Comparison of ENCODE assay signal across 21 cellular contexts in the genomic region with DNA sequence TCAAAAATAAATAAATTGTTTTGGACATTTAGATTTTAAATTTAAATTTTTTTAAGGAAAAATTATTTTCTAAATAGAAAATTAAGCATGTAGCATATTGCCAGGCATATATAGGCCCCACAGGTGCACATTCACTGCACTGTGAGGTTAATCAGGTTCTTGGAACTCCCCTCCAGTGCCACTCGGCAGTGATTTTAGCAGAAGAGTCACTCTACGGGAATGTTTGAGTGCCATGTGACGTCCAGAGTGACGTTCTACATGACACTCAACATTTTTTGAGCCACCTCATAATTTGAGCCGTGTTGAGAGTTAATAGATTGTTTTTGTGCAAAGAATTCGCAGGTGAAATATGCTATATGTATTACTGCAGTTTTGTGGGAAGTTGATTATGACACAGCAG.
"Had no signal": no experiment of that assay in that cellular context is flagged by ENCODE, and none has a peak within 500 bp of the region (broad histone marks: within the 10 kb centered on the region; RNA-seq: fewer than 3 reads in every experiment).

No MANE protein-coding gene starts in this region.

- DNase-seq: activated CD4-positive, alpha-beta T cell treated with anti-CD3 and anti-CD28 coated beads for 48 hours; activated CD8-positive, alpha-beta memory T cell treated with anti-CD3 and anti-CD28 coated beads, Interleukin-2, amount 50 U/mL, for 4 hours; activated CD8-positive, alpha-beta T cell treated with anti-CD3 and anti-CD28 coated beads, Interleukin-2, amount 10 ng/mL, durations not matched to agents 7 days and 5 days; activated gamma-delta T cell treated with Interleukin-2 at 50 U/mL for 16 hours; activated T-cell treated with anti-CD3 and anti-CD28 coated beads, Interleukin-2, amount 50 U/mL, for 48 hours; amniotic stem cell; body of pancreas; cortex of kidney; effector memory CD4-positive, alpha-beta T cell; erythroblast; gastrocnemius medialis; heart right ventricle; right cardiac atrium; SK-N-SH; small intestine; stimulated activated naive CD8-positive, alpha-beta T cell treated with anti-CD3 and anti-CD28 coated beads, Interleukin-15, amount 100 ng/mL, for 72 hours; T-helper 1 cell; WERI-Rb-1 had no signal

- H3K4me2 ChIP-seq: SK-N-SH had no signal

- ATAC-seq: activated CD8-positive, alpha-beta T cell treated with anti-CD3 and anti-CD28 coated beads, Interleukin-2, amount 10 ng/mL, durations not matched to agents 7 days and 5 days; body of pancreas; gastrocnemius medialis; right cardiac atrium; stimulated activated naive CD8-positive, alpha-beta T cell treated with anti-CD3 and anti-CD28 coated beads, Interleukin-15, amount 100 ng/mL, for 72 hours had no signal

- H3K27ac ChIP-seq: gastrocnemius medialis, heart right ventricle, WERI-Rb-1 had no signal

- H3K4me3 Mint-ChIP-seq: activated CD8-positive, alpha-beta T cell treated with anti-CD3 and anti-CD28 coated beads, Interleukin-2, amount 10 ng/mL, durations not matched to agents 7 days and 5 days; activated naive CD8-positive, alpha-beta T cell; central memory CD8-positive, alpha-beta T cell; stimulated activated naive CD8-positive, alpha-beta T cell treated with anti-CD3 and anti-CD28 coated beads, Interleukin-15, amount 100 ng/mL, for 72 hours had no signal

- H3K9ac ChIP-seq: SK-N-SH had no signal

- H3K4me3 ChIP-seq: body of pancreas, gastrocnemius medialis, heart right ventricle had no signal

- H3K27ac Mint-ChIP-seq: activated CD8-positive, alpha-beta T cell treated with anti-CD3 and anti-CD28 coated beads, Interleukin-2, amount 10 ng/mL, durations not matched to agents 7 days and 5 days; activated naive CD8-positive, alpha-beta T cell; progenitor cell of endocrine pancreas; stimulated activated naive CD8-positive, alpha-beta T cell treated with anti-CD3 and anti-CD28 coated beads, Interleukin-15, amount 100 ng/mL, for 72 hours had no signal

- H3K4me1 ChIP-seq: gastrocnemius medialis had no signal

- H3K4me1 Mint-ChIP-seq: central memory CD8-positive, alpha-beta T cell; stimulated activated naive CD8-positive, alpha-beta T cell treated with anti-CD3 and anti-CD28 coated beads, Interleukin-15, amount 100 ng/mL, for 72 hours had no signal

- H3K9me3 ChIP-seq: body of pancreas, gastrocnemius medialis, SK-N-SH had no signal

- H3K27me3 ChIP-seq: body of pancreas, gastrocnemius medialis, heart right ventricle had no signal

- H3K27me3 Mint-ChIP-seq: activated naive CD8-positive, alpha-beta T cell; central memory CD8-positive, alpha-beta T cell; progenitor cell of endocrine pancreas; stimulated activated naive CD8-positive, alpha-beta T cell treated with anti-CD3 and anti-CD28 coated beads, Interleukin-15, amount 100 ng/mL, for 72 hours had no signal
